In genomic region chr11:64036081-64037026, GRCh38 we compare ENCODE assay signal across 9 cellular contexts. TPM values are rescaled to one million over a fixed set of nuclear protein-coding genes. Genes with fewer than 3 reads are reported as not detected.
DNase-seq lines count a peak whose midpoint lies in the region; FAIRE-seq and TF ChIP-seq lines count a peak whose summit lies in the region.
"Had no signal": no experiment of that assay in that cellular context is flagged by ENCODE, and none has a peak within 500 bp of the region (broad histone marks: within the 10 kb centered on the region; RNA-seq: fewer than 3 reads in every experiment).

No MANE protein-coding gene starts in this region.

- FAIRE-seq in GM12891 (lab: Jason Lieb, UNC) = no peak

- no peak for TF ChIP-seq POLR2A in GM12891 (IDR thresholded peaks at IDR 0.05; ENCODE audit: low read depth, low read length)

- H3K4me3 ChIP-seq in esophagus (ENCODE audit: low read depth in 1 of 2, low read length in 2 of 2) = peak overlapping the region; percentile 30 to 48

- peaks cover 0 to 13% of the 10 kb centered on the region in 2 donors for H3K27me3 ChIP-seq in esophagus (ENCODE audit: control insufficient read depth in 1 of 2, insufficient read depth in 2 of 2, low read length in 2 of 2)

- WGBS in esophagus, 2 donors = 2% methylated on average over 61 to 85 of the region's 85 CpGs

- no peak overlapping the region for H3K27ac Mint-ChIP-seq in nephron

- peaks cover 40% of the 10 kb centered on the region for H3K27me3 Mint-ChIP-seq in nephron (ENCODE audit: low read depth)

- peak; percentile 84 for DNase-seq in DMS79 treated with DMSO at 0.1 percent for 48 hours (lab: John Stamatoyannopoulos, UW)
- DNase-seq in NCI-H2171 treated with DMSO at 0.1 percent for 48 hours (lab: John Stamatoyannopoulos, UW) = peak; percentile 68
- DNase-seq in cerebellar nuclear complex (lab: John Stamatoyannopoulos, UW) = no peak
- no peak for DNase-seq in GM12891 (ENCODE audit: insufficient read length, low spot score)
- DNase-seq in mesenteric fat pad (ENCODE audit: low spot score) = no peak
- DNase-seq in UCSD-AML1 (lab: John Stamatoyannopoulos, UW; ENCODE audit: unreplicated experiment) = no peak

- no peak overlapping the region for H3K27ac ChIP-seq in esophagus (ENCODE audit: low read depth in 2 of 2, low read length in 1 of 2)

- H3K36me3 ChIP-seq in esophagus (ENCODE audit: control insufficient read depth in 2 of 2, insufficient read depth in 2 of 2, low read length in 1 of 2) = no peaks in the 10 kb centered on the region

- H3K36me3 Mint-ChIP-seq in nephron (ENCODE audit: low read depth) = no peaks in the 10 kb centered on the region

- peaks cover 18% of the 10 kb centered on the region for H3K4me1 Mint-ChIP-seq in nephron

- H3K9me3 ChIP-seq in esophagus (ENCODE audit: control insufficient read depth in 2 of 2, insufficient read depth in 1 of 2, low read depth in 1 of 2, low read length in 1 of 2) = peaks cover 0 to 4% of the 10 kb centered on the region in 2 donors

- peaks cover 0 to 3% of the 10 kb centered on the region in 2 donors for H3K4me1 ChIP-seq in esophagus (ENCODE audit: control insufficient read depth in 2 of 2, insufficient read depth in 2 of 2, low read length in 1 of 2)

- H3K4me3 Mint-ChIP-seq in nephron = peak overlapping the region in 2 of 3 experiments; percentile 21 to 64

- no peaks in the 10 kb centered on the region for H3K9me3 Mint-ChIP-seq in nephron

- TF ChIP-seq CTCF in nephron (IDR thresholded peaks at IDR 0.05; ENCODE audit: unreplicated experiment in 3 of 3) = no peak

TF ChIP-seq in GM12891, 5 proteins besides CTCF, POLR2A, EP300 and RAD21:
- TF ChIP-seq PAX5 (IDR thresholded peaks at IDR 0.05; ENCODE audit: insufficient read depth, low read length, severe bottlenecking) (no peak), SPI1 (IDR thresholded peaks at IDR 0.05; ENCODE audit: low read depth, low read length) (no peak), POLR2AphosphoS5 (IDR thresholded peaks at IDR 0.05; ENCODE audit: low read depth, low read length) (no peak), TAF1 (IDR thresholded peaks at IDR 0.05; ENCODE audit: low read depth, low read length) (no peak), POU2F2 (IDR thresholded peaks at IDR 0.05; ENCODE audit: low read depth, low read length) (no peak)

RNA-seq across cellular contexts. Expression of gene FLRT1, which starts 0.6 kb away (rescaled TPM):
- polyA plus RNA-seq in esophagus = under 1 TPM; 0.04 to 0.08 TPM
- polyA plus RNA-seq in GM12891 (2012; ENCODE audit: low read depth, missing spikeins) = 0.05 TPM
- total RNA-seq in mesenteric fat pad = not detected
- total RNA-seq: glomerular endothelial cell had no signal

RNA-seq across cellular contexts. Expression of gene OTUB1, which starts 50.1 kb away (rescaled TPM):
- 10 to 100 TPM; 54.6 to 91.5 TPM for polyA plus RNA-seq in esophagus
- polyA plus RNA-seq in GM12891 (2012; ENCODE audit: low read depth, missing spikeins) = 96.4 TPM
- total RNA-seq in mesenteric fat pad = 44.3 TPM

Comparison
In these comparisons a context has a peak if more than half of its experiments do, and no peak if none do; other contexts are left out.
1. DNase-seq: peak in DMS79 treated with DMSO at 0.1 percent for 48 hours (single experiment) and NCI-H2171 treated with DMSO at 0.1 percent for 48 hours (single experiment); none in cerebellar nuclear complex (0 of 2), GM12891 (single experiment), mesenteric fat pad (single experiment) and UCSD-AML1 (single experiment).